Comparison of ENCODE assay signal across 12 cellular contexts in the genomic region with DNA sequence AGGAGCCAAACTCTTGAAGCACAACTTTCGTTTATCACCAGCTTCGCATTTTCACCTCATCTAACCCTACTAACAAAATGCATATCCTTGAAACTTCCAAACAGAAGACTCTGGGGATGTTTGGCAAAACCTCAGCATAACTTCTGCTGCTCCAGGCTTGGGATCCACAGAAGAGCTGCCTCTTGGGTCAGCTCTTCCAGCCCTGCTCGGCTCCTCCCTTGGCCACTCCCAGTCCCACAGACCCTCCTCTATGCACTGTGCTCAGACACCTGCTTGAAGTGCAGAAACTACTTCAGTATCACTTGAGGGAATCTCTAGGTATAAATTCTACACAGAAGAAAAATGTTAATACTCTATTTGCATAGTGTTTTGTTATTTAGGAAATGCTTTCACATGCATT.
A peak's percentile ranks its signal among the peaks of the same experiment; 100 is the strongest.
DNase-seq lines count a peak whose midpoint lies in the region; ATAC-seq and TF ChIP-seq lines count a peak whose summit lies in the region.
"Had no signal": no experiment of that assay in that cellular context is flagged by ENCODE, and none has a peak within 500 bp of the region (broad histone marks: within the 10 kb centered on the region; RNA-seq: fewer than 3 reads in every experiment).

No MANE protein-coding gene starts in this region.

- no peak for TF ChIP-seq POLR2A in esophagus muscularis mucosa (IDR thresholded peaks at IDR 0.05; ENCODE audit: low read depth)

- H4K8ac ChIP-seq in mesenchymal stem cell (ENCODE audit: low read length): no peak overlapping the region

- H2AFZ ChIP-seq in mesenchymal stem cell (ENCODE audit: low read depth, low read length): no peak overlapping the region

- no peak overlapping the region for H2BK120ac ChIP-seq in mesenchymal stem cell (ENCODE audit: low read depth, low read length)

- no peak overlapping the region for H3K27ac ChIP-seq in CD4-positive, alpha-beta memory T cell (ENCODE audit: low read depth, low read length)
- no peak overlapping the region for H3K27ac ChIP-seq in mesenchymal stem cell (ENCODE audit: low read length, poor library complexity, severe bottlenecking)
- H3K27ac ChIP-seq in esophagus muscularis mucosa (replicated peaks in 1 of 4): no peak overlapping the region
- H3K27ac ChIP-seq: heart right ventricle, right lobe of liver had no signal

- H3K4ac ChIP-seq in mesenchymal stem cell (ENCODE audit: low read depth in 1 of 2, low read length in 2 of 2): no peak overlapping the region

- intact Hi-C loops in CD4-positive, alpha-beta memory T cell (cut with micrococcal nuclease): loop anchor here (5.0 kb wide), 3 partner anchors 32 to 208 kb away; no protein-coding TSS in a partner anchor
- intact Hi-C loops in esophagus muscularis mucosa (cut with DNase I): no loop called here

- ATAC-seq in HG03469 (IDR thresholded peaks at IDR 0.05; ENCODE audit: unreplicated experiment): no peak

- H3K27me3 ChIP-seq in CD4-positive, alpha-beta memory T cell (ENCODE audit: insufficient read depth, low read length): no peaks in the 10 kb centered on the region
- H3K27me3 ChIP-seq in mesenchymal stem cell (ENCODE audit: control insufficient read depth in 1 of 2, insufficient read depth in 1 of 2, low read length in 2 of 2) (no peaks in the 10 kb centered on the region), esophagus muscularis mucosa (no peaks in the 10 kb centered on the region)
- H3K27me3 ChIP-seq: heart right ventricle, right lobe of liver had no signal

- no peak overlapping the region for H3K14ac ChIP-seq in mesenchymal stem cell (ENCODE audit: low read length in 2 of 2)

- H3K23ac ChIP-seq in mesenchymal stem cell (ENCODE audit: low read length in 2 of 2): no peak overlapping the region

- POLR2A ChIA-PET in CD4-positive, alpha-beta memory T cell (lab: Charles Lee; ENCODE audit: partially characterized antibody): interaction anchor here (1.0 to 14.0 kb wide), 2 partner anchors 24 to 111 kb away, joined by 3 to 354 read pairs; no protein-coding TSS in a partner anchor

- peaks cover 67 to 90% (median 78%) of the 10 kb centered on the region in 4 donors for H3K4me1 Mint-ChIP-seq in CD4-positive, alpha-beta memory T cell
- H3K4me1 Mint-ChIP-seq in HFFc6 (ENCODE audit: low read depth): peaks cover 67% of the 10 kb centered on the region

- no peak for TF ChIP-seq CTCF in HFFc6 (IDR thresholded peaks at IDR 0.05)
- no peak for TF ChIP-seq CTCF in esophagus muscularis mucosa (IDR thresholded peaks at IDR 0.05)

- peak overlapping the region; percentile 12 for H2BK15ac ChIP-seq in mesenchymal stem cell (ENCODE audit: low read depth, poor library complexity, severe bottlenecking)

- H3K27ac Mint-ChIP-seq in CD4-positive, alpha-beta memory T cell: peak overlapping the region in 6 of 7 donors; percentile 85 to 95 (median 94)
- H3K27ac Mint-ChIP-seq in HFFc6: peak overlapping the region; percentile 84

- H3K4me3 ChIP-seq in CD4-positive, alpha-beta memory T cell (ENCODE audit: low read length in 2 of 2): no peak overlapping the region
- H3K4me3 ChIP-seq in mesenchymal stem cell (ENCODE audit: insufficient read depth in 1 of 2, low read depth in 1 of 2, low read length in 2 of 2) (no peak overlapping the region), esophagus muscularis mucosa (no peak overlapping the region)
- H3K4me3 ChIP-seq: heart right ventricle, right lobe of liver had no signal

- no peak overlapping the region for H2BK12ac ChIP-seq in mesenchymal stem cell (ENCODE audit: low read length in 2 of 2)

- no peak for DNase-seq in CD4-positive, alpha-beta memory T cell
- DNase-seq in HFFc6 (no peak), amniotic epithelial cell (ENCODE audit: low read depth) (peak; percentile 21), mesenchymal stem cell (no peak), NCI-H1105 treated with DMSO at 0.1 percent for 48 hours (lab: John Stamatoyannopoulos, UW) (no peak), esophagus muscularis mucosa (ENCODE audit: extremely low spot score) (no peak)
- DNase-seq in stimulated activated naive CD4-positive, alpha-beta T cell treated with Interleukin-2 at 50 U/mL for 16 hours (lab: John Stamatoyannopoulos, UW): no peak
- DNase-seq: GOT3, heart right ventricle, right lobe of liver had no signal

- H3K36me3 Mint-ChIP-seq in CD4-positive, alpha-beta memory T cell: peaks cover 44 to 54% of the 10 kb centered on the region in 2 donors
- no peaks in the 10 kb centered on the region; the same call in 1 of the 2 replicates for H3K36me3 Mint-ChIP-seq in HFFc6 (ENCODE audit: low read depth)

- H3K4me1 ChIP-seq in CD4-positive, alpha-beta memory T cell (ENCODE audit: insufficient read depth, low read length): peaks cover 76% of the 10 kb centered on the region
- H3K4me1 ChIP-seq in mesenchymal stem cell (ENCODE audit: control insufficient read depth, insufficient read depth, low read depth, low read length) (peaks cover 13% of the 10 kb centered on the region), esophagus muscularis mucosa (peaks cover 0 to 13% (median 12%) of the 10 kb centered on the region in 4 donors)

- H3K9ac ChIP-seq in mesenchymal stem cell (ENCODE audit: low read length): no peak overlapping the region

- TF ChIP-seq EP300 in esophagus muscularis mucosa (IDR thresholded peaks at IDR 0.05): no peak

- no peaks in the 10 kb centered on the region for H3K36me3 ChIP-seq in CD4-positive, alpha-beta memory T cell (ENCODE audit: insufficient read depth, low read length)
- no peaks in the 10 kb centered on the region for H3K36me3 ChIP-seq in mesenchymal stem cell (ENCODE audit: control insufficient read depth in 1 of 2, insufficient read depth in 2 of 2, low read depth in 1 of 2, low read length in 2 of 2)
- H3K36me3 ChIP-seq in esophagus muscularis mucosa: no peaks in the 10 kb centered on the region
- H3K36me3 ChIP-seq: heart right ventricle, right lobe of liver had no signal

- no peak overlapping the region for H2BK5ac ChIP-seq in mesenchymal stem cell (ENCODE audit: low read depth, low read length, poor library complexity, severe bottlenecking)

- H3K4me3 Mint-ChIP-seq in CD4-positive, alpha-beta memory T cell: peak overlapping the region in 5 of 8 donors; percentile 22 to 93 (median 82)
- peak overlapping the region; percentile 44; the same call in 1 of the 2 replicates for H3K4me3 Mint-ChIP-seq in HFFc6
- H3K4me3 Mint-ChIP-seq: neural crest cell had no signal

- peak overlapping the region; percentile 59 for H2AK5ac ChIP-seq in mesenchymal stem cell (ENCODE audit: low read length, severe bottlenecking)

- H3K9me3 ChIP-seq in CD4-positive, alpha-beta memory T cell (ENCODE audit: control insufficient read depth in 1 of 2, low read length in 2 of 2): no peaks in the 10 kb centered on the region
- no peaks in the 10 kb centered on the region for H3K9me3 ChIP-seq in mesenchymal stem cell (ENCODE audit: control insufficient read depth, low read length)
- H3K9me3 ChIP-seq in esophagus muscularis mucosa: no peaks in the 10 kb centered on the region
- H3K9me3 ChIP-seq: heart right ventricle, right lobe of liver had no signal

- peak overlapping the region in 1 of 2 experiments; percentile 34 for H3K18ac ChIP-seq in mesenchymal stem cell (ENCODE audit: low read depth in 1 of 2, low read length in 2 of 2)

- no peak overlapping the region for H4K91ac ChIP-seq in mesenchymal stem cell (ENCODE audit: low read length)

- CTCF ChIA-PET in CD4-positive, alpha-beta memory T cell (lab: Charles Lee; ENCODE audit: partially characterized antibody): interaction anchor here (1.6 kb wide), 1 partner anchor 208 kb away, joined by 4 read pairs; no protein-coding TSS in a partner anchor

- peaks cover 0 to 2% (median 0%) of the 10 kb centered on the region in 8 donors for H3K9me3 Mint-ChIP-seq in CD4-positive, alpha-beta memory T cell
- no peaks in the 10 kb centered on the region for H3K9me3 Mint-ChIP-seq in HFFc6
- H3K9me3 Mint-ChIP-seq: neural crest cell had no signal

- no peak overlapping the region for H3K4me2 ChIP-seq in mesenchymal stem cell (ENCODE audit: low read length, poor library complexity, severe bottlenecking)

- 82% methylated on average over 3 of the region's 3 CpGs for WGBS in mesenchymal stem cell
- WGBS in esophagus muscularis mucosa: 73% methylated on average over 3 of the region's 3 CpGs

- no peaks in the 10 kb centered on the region for H3K27me3 Mint-ChIP-seq in CD4-positive, alpha-beta memory T cell
- H3K27me3 Mint-ChIP-seq in HFFc6 (ENCODE audit: insufficient read depth): peaks cover 2% of the 10 kb centered on the region; the same call in 1 of the 2 replicates

- no peaks in the 10 kb centered on the region for H3K79me1 ChIP-seq in mesenchymal stem cell (replicated peaks; ENCODE audit: low read length, poor library complexity, severe bottlenecking)
